1 cellular context compared by ENCODE assay signal in the genomic region with DNA sequence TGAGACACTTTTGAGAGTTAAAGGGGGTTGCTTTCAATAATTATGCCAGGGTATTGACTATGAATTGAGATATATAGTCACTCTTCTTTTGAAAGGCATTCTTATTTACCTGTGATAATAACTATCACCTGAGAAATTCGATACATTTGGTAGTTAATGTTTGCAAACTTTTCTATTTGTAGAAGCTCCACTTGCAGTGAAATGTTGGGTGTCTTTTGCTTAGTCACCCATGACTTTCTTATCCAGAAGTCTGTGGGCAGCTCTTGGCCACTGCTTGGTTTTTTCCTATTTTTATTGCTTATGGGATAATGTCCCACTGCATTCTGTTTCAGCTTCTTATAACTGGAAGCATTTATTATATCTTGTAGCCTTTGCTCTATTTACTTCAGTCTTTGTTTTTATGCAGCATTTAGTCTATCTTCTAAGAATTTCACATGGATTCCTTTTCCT.
TF ChIP-seq lines count a peak whose summit lies in the region.

No MANE protein-coding gene starts in this region.

TF ChIP-seq in GM12878, 131 proteins besides CTCF, POLR2A, EP300 and RAD21:
- no peak for TF ChIP-seq CHD1 (IDR thresholded peaks at IDR 0.05; ENCODE audit: low read depth, low read length)
- TF ChIP-seq, protein P1, sequence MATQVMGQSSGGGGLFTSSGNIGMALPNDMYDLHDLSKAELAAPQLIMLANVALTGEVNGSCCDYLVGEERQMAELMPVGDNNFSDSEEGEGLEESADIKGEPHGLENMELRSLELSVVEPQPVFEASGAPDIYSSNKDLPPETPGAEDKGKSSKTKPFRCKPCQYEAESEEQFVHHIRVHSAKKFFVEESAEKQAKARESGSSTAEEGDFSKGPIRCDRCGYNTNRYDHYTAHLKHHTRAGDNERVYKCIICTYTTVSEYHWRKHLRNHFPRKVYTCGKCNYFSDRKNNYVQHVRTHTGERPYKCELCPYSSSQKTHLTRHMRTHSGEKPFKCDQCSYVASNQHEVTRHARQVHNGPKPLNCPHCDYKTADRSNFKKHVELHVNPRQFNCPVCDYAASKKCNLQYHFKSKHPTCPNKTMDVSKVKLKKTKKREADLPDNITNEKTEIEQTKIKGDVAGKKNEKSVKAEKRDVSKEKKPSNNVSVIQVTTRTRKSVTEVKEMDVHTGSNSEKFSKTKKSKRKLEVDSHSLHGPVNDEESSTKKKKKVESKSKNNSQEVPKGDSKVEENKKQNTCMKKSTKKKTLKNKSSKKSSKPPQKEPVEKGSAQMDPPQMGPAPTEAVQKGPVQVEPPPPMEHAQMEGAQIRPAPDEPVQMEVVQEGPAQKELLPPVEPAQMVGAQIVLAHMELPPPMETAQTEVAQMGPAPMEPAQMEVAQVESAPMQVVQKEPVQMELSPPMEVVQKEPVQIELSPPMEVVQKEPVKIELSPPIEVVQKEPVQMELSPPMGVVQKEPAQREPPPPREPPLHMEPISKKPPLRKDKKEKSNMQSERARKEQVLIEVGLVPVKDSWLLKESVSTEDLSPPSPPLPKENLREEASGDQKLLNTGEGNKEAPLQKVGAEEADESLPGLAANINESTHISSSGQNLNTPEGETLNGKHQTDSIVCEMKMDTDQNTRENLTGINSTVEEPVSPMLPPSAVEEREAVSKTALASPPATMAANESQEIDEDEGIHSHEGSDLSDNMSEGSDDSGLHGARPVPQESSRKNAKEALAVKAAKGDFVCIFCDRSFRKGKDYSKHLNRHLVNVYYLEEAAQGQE (IDR thresholded peaks at IDR 0.05; ENCODE audit: low read depth, low read length): no peak
- no peak for TF ChIP-seq WRNIP1 (IDR thresholded peaks at IDR 0.05; ENCODE audit: borderline replicate concordance, low read depth, low read length)
- no peak for TF ChIP-seq SREBF1 (IDR thresholded peaks at IDR 0.05; ENCODE audit: low read length)
- TF ChIP-seq, protein P2, sequence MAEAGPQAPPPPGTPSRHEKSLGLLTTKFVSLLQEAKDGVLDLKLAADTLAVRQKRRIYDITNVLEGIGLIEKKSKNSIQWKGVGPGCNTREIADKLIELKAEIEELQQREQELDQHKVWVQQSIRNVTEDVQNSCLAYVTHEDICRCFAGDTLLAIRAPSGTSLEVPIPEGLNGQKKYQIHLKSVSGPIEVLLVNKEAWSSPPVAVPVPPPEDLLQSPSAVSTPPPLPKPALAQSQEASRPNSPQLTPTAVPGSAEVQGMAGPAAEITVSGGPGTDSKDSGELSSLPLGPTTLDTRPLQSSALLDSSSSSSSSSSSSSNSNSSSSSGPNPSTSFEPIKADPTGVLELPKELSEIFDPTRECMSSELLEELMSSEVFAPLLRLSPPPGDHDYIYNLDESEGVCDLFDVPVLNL (IDR thresholded peaks at IDR 0.05; ENCODE audit: low read depth, low read length): no peak
- TF ChIP-seq, protein P3, sequence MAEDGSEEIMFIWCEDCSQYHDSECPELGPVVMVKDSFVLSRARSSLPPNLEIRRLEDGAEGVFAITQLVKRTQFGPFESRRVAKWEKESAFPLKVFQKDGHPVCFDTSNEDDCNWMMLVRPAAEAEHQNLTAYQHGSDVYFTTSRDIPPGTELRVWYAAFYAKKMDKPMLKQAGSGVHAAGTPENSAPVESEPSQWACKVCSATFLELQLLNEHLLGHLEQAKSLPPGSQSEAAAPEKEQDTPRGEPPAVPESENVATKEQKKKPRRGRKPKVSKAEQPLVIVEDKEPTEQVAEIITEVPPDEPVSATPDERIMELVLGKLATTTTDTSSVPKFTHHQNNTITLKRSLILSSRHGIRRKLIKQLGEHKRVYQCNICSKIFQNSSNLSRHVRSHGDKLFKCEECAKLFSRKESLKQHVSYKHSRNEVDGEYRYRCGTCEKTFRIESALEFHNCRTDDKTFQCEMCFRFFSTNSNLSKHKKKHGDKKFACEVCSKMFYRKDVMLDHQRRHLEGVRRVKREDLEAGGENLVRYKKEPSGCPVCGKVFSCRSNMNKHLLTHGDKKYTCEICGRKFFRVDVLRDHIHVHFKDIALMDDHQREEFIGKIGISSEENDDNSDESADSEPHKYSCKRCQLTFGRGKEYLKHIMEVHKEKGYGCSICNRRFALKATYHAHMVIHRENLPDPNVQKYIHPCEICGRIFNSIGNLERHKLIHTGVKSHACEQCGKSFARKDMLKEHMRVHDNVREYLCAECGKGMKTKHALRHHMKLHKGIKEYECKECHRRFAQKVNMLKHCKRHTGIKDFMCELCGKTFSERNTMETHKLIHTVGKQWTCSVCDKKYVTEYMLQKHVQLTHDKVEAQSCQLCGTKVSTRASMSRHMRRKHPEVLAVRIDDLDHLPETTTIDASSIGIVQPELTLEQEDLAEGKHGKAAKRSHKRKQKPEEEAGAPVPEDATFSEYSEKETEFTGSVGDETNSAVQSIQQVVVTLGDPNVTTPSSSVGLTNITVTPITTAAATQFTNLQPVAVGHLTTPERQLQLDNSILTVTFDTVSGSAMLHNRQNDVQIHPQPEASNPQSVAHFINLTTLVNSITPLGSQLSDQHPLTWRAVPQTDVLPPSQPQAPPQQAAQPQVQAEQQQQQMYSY (CRISPR knock-in tag; IDR thresholded peaks at IDR 0.05): no peak
- TF ChIP-seq BMI1 (IDR thresholded peaks at IDR 0.05; ENCODE audit: borderline replicate concordance): no peak
- no peak for TF ChIP-seq HDAC6 (IDR thresholded peaks at IDR 0.05; ENCODE audit: unreplicated experiment)
- TF ChIP-seq TCF12 (IDR thresholded peaks at IDR 0.05; ENCODE audit: low read depth, low read length): no peak
- TF ChIP-seq FOS (IDR thresholded peaks at IDR 0.05; ENCODE audit: borderline replicate concordance, extremely low read depth, insufficient read length): no peak
- TF ChIP-seq, protein P4, sequence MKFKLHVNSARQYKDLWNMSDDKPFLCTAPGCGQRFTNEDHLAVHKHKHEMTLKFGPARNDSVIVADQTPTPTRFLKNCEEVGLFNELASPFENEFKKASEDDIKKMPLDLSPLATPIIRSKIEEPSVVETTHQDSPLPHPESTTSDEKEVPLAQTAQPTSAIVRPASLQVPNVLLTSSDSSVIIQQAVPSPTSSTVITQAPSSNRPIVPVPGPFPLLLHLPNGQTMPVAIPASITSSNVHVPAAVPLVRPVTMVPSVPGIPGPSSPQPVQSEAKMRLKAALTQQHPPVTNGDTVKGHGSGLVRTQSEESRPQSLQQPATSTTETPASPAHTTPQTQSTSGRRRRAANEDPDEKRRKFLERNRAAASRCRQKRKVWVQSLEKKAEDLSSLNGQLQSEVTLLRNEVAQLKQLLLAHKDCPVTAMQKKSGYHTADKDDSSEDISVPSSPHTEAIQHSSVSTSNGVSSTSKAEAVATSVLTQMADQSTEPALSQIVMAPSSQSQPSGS (IDR thresholded peaks at IDR 0.05; ENCODE audit: low read length): no peak
- TF ChIP-seq NFYA (IDR thresholded peaks at IDR 0.05; ENCODE audit: borderline replicate concordance, low read depth, low read length): no peak
- TF ChIP-seq POU2F2 (IDR thresholded peaks at IDR 0.05; ENCODE audit: borderline replicate concordance, low read depth, low read length): no peak
